ENCODE assay signal across 8 cellular contexts in genomic region chr11:33867996-33868645, GRCh38. TPM values are rescaled to one million over a fixed set of nuclear protein-coding genes. Genes with fewer than 3 reads are reported as not detected.
A peak's percentile ranks its signal among the peaks of the same experiment; 100 is the strongest.
DNase-seq lines count a peak whose midpoint lies in the region; ATAC-seq and TF ChIP-seq lines count a peak whose summit lies in the region.

No MANE protein-coding gene starts in this region.

- no peaks in the 10 kb centered on the region for H3K36me3 Mint-ChIP-seq in activated T-cell treated with anti-CD3 and anti-CD28 coated beads, Interleukin-2, amount 50 U/mL, for 4 hours (ENCODE audit: insufficient read depth)

- ATAC-seq in activated T-cell treated with anti-CD3 and anti-CD28 coated beads, Interleukin-2, amount 50 U/mL, for 4 hours: no peak
- no peak for ATAC-seq in HG03520 (IDR thresholded peaks at IDR 0.05; ENCODE audit: unreplicated experiment)
- no peak for ATAC-seq in GM21786 (IDR thresholded peaks at IDR 0.05; ENCODE audit: unreplicated experiment)

- peaks cover 17% of the 10 kb centered on the region for H3K4me1 Mint-ChIP-seq in activated T-cell treated with anti-CD3 and anti-CD28 coated beads, Interleukin-2, amount 50 U/mL, for 4 hours (ENCODE audit: low read depth)

- H3K9me3 Mint-ChIP-seq in activated T-cell treated with anti-CD3 and anti-CD28 coated beads, Interleukin-2, amount 50 U/mL, for 4 hours: no peaks in the 10 kb centered on the region

- H3K4me3 ChIP-seq in ascending aorta: peak overlapping the region; percentile 75 to 92
- H3K4me3 ChIP-seq in lower leg skin (ENCODE audit: low read depth, poor library complexity, severe bottlenecking): peak overlapping the region; percentile 79
- H3K4me3 ChIP-seq in testis: peak overlapping the region; percentile 51 to 65

- peak overlapping the region; percentile 55 for H3K4me3 Mint-ChIP-seq in activated T-cell treated with anti-CD3 and anti-CD28 coated beads, Interleukin-2, amount 50 U/mL, for 4 hours

- H3K4me1 ChIP-seq in ascending aorta (peaks cover 0 to 10% of the 10 kb centered on the region in 2 donors), testis (no peaks in the 10 kb centered on the region)

- intact Hi-C loops in ascending aorta (cut with DNase I) (loop anchor here (2.0 kb wide), 1 partner anchor 69 kb away; no protein-coding TSS in a partner anchor), lower leg skin (cut with DNase I; ENCODE audit: low total_unique reads) (no loop called here), testis (cut with DNase I; ENCODE audit: low total_unique reads) (no loop called here)

- H3K36me3 ChIP-seq in ascending aorta: no peaks in the 10 kb centered on the region
- no peaks in the 10 kb centered on the region for H3K36me3 ChIP-seq in testis (ENCODE audit: low read depth, missing control alignments)

- H3K27ac ChIP-seq in ascending aorta (peak overlapping the region; percentile 70 to 77), testis (peak overlapping the region; percentile 4 to 77)

- H3K9me3 ChIP-seq in ascending aorta (no peaks in the 10 kb centered on the region), testis (no peaks in the 10 kb centered on the region)

- TF ChIP-seq CTCF in ascending aorta (IDR thresholded peaks at IDR 0.05): no peak
- TF ChIP-seq CTCF in lower leg skin (IDR thresholded peaks at IDR 0.05): no peak
- TF ChIP-seq CTCF in testis (IDR thresholded peaks at IDR 0.05): no peak

- H3K27me3 ChIP-seq in ascending aorta: no peaks in the 10 kb centered on the region
- no peaks in the 10 kb centered on the region for H3K27me3 ChIP-seq in testis

- peaks cover 74% of the 10 kb centered on the region for H3K27me3 Mint-ChIP-seq in activated T-cell treated with anti-CD3 and anti-CD28 coated beads, Interleukin-2, amount 50 U/mL, for 4 hours (ENCODE audit: low read depth)

- no peak for DNase-seq in activated T-cell treated with anti-CD3 and anti-CD28 coated beads, Interleukin-2, amount 50 U/mL, for 4 hours
- no peak for DNase-seq in activated T-cell treated with anti-CD3 and anti-CD28 coated beads, Interleukin-2, amount 50 U/mL, for 48 hours
- DNase-seq in ascending aorta (ENCODE audit: low spot score in 2 of 2): no peak
- no peak for DNase-seq in lower leg skin (ENCODE audit: low spot score in 2 of 2)
- DNase-seq in testis: no peak
- no peak for DNase-seq in midbrain (lab: John Stamatoyannopoulos, UW)

- TF ChIP-seq POLR2A in lower leg skin (IDR thresholded peaks at IDR 0.05) (no peak), testis (IDR thresholded peaks at IDR 0.05) (no peak)

- 44 to 46% methylated on average over 7 of the region's 7 CpGs for WGBS in lower leg skin, 2 donors
- WGBS in testis, 2 donors: 10 to 26% methylated on average over 7 of the region's 7 CpGs

RNA-seq across cellular contexts. Expression of gene LMO2, which starts 23.8 kb away (rescaled TPM):
- under 1 TPM; 0.18 to 0.57 (median 0.38) TPM for total RNA-seq in activated T-cell treated with anti-CD3 and anti-CD28 coated beads, Interleukin-2, amount 50 U/mL, for 4 hours
- 56.0 TPM for total RNA-seq in ascending aorta
- total RNA-seq in lower leg skin: 10 to 100 TPM in 2 of 4 donors, 1 to 10 TPM in 2; 2.2 to 15.6 (median 9.8) TPM
- total RNA-seq in testis: 1 to 10 TPM; 6.5 to 8.1 TPM
- polyA plus RNA-seq in testis (ENCODE audit: insufficient read depth, low read depth, low replicate concordance): 18.3 TPM
